ENCODE assay signal across 20 cellular contexts in the genomic region with DNA sequence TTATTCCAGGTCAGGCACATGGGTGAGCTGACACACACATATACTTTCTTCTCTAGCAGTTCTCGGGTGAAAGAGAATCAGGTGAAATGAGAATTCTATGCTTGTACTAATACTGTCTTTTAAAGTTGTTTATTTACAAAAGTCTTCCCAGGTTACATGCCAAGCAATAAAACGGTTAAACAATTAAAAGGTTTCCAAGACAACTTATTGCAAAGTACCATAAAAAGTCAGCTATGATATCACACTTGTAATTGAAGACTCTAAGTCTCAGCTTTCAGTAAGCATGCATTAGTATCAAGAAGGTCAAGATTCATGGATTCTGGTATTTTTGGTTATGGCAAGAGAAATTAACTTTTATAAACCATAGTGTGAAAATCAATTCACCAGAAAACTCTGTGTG.
DNase-seq lines count a peak whose midpoint lies in the region; ATAC-seq and TF ChIP-seq lines count a peak whose summit lies in the region.
"Had no signal": no experiment of that assay in that cellular context is flagged by ENCODE, and none has a peak within 500 bp of the region (broad histone marks: within the 10 kb centered on the region; RNA-seq: fewer than 3 reads in every experiment).

No MANE protein-coding gene starts in this region.

- H3K4me3 Mint-ChIP-seq in brain: no peak overlapping the region
- H3K4me3 Mint-ChIP-seq: CD4-positive, alpha-beta memory T cell; GM23338; IgD-negative memory B cell had no signal

- intact Hi-C loops in left colon (cut with DNase I, micrococcal nuclease): loop anchor here in 1 of 2 donors (5.0 kb wide), 1 partner anchor 278 kb away; no protein-coding TSS in a partner anchor

- H3K4me1 Mint-ChIP-seq in brain: peaks cover 47% of the 10 kb centered on the region
- H3K4me1 Mint-ChIP-seq: CD4-positive, alpha-beta memory T cell; GM23338; IgD-negative memory B cell had no signal

- no peak for TF ChIP-seq CTCF in brain (conservative IDR thresholded peaks at IDR 0.05)

- H3K36me3 Mint-ChIP-seq in brain: peaks cover 4% of the 10 kb centered on the region
- H3K36me3 Mint-ChIP-seq: CD4-positive, alpha-beta memory T cell; IgD-negative memory B cell had no signal

- peak overlapping the region in 4 of 5 experiments; percentile 4 to 81 (median 12) for H3K27ac Mint-ChIP-seq in brain
- H3K27ac Mint-ChIP-seq: CD4-positive, alpha-beta memory T cell; GM23338; IgD-negative memory B cell had no signal

- no peaks in the 10 kb centered on the region for H3K27me3 Mint-ChIP-seq in brain

- ATAC-seq in left colon (peak; percentile 92), GM21447 (IDR thresholded peaks at IDR 0.05; ENCODE audit: unreplicated experiment) (no peak), HG03378 (IDR thresholded peaks at IDR 0.05; ENCODE audit: unreplicated experiment) (no peak)
- ATAC-seq: GM23338, Right ventricle myocardium inferior had no signal

- peaks cover 5 to 21% (median 12%) of the 10 kb centered on the region in 5 experiments for H3K9me3 Mint-ChIP-seq in brain
- H3K9me3 Mint-ChIP-seq: IgD-negative memory B cell had no signal

- peak; percentile 17 for DNase-seq in NCI-H748 (lab: John Stamatoyannopoulos, UW; ENCODE audit: unreplicated experiment)
- DNase-seq in NCI-H748 treated with DMSO at 0.1 percent for 48 hours (lab: John Stamatoyannopoulos, UW): no peak
- no peak for DNase-seq in left colon
- DNase-seq in AG08395 (ENCODE audit: low spot score): no peak
- DNase-seq: CD4-positive, alpha-beta memory T cell; DMS153; GF-D8; HCEC 1CT; Karpas-422; MM.1S; NCI-H1092 treated with DMSO at 0.1 percent for 48 hours; NCI-H2227 treated with DMSO at 0.1 percent for 48 hours; NCI-H524; NK-92 treated with Interleukin-12 subunit alpha and Interleukin-12 subunit beta, amount 100 ng/mL, for 24 hours had no signal
